Comparison of ENCODE assay signal across 1 cellular context in genomic region chr6:155260686-155261085, GRCh38.
TF ChIP-seq lines count a peak whose summit lies in the region.

No MANE protein-coding gene starts in this region.

TF ChIP-seq in SK-N-SH, 30 proteins besides CTCF, POLR2A, EP300 and RAD21 (continued from another document):
- TF ChIP-seq PBX3 (IDR thresholded peaks at IDR 0.05) = no peak
- no peak for TF ChIP-seq POLR2AphosphoS5 (IDR thresholded peaks at IDR 0.05; ENCODE audit: low read depth, low read length)
- no peak for TF ChIP-seq JUND (IDR thresholded peaks at IDR 0.05)
- no peak for TF ChIP-seq MAX (IDR thresholded peaks at IDR 0.05; ENCODE audit: low read depth)
- no peak for TF ChIP-seq ELF1 (IDR thresholded peaks at IDR 0.05)
- no peak for TF ChIP-seq ZBTB33 (IDR thresholded peaks at IDR 0.05; ENCODE audit: borderline replicate concordance, low read depth)
- TF ChIP-seq FOXJ3 (CRISPR knock-in tag; IDR thresholded peaks at IDR 0.05) = no peak
- TF ChIP-seq REST (IDR thresholded peaks at IDR 0.05; ENCODE audit: low read depth, low read length) = no peak
- no peak for TF ChIP-seq FOSL2 (IDR thresholded peaks at IDR 0.05; ENCODE audit: borderline replicate concordance, low read depth)
- TF ChIP-seq IRF3 (IDR thresholded peaks at IDR 0.05; ENCODE audit: low read depth, low read length) = no peak
